8 cellular contexts compared by ENCODE assay signal in genomic region chr12:106226884-106227640, GRCh38. TPM values are rescaled to one million over a fixed set of nuclear protein-coding genes. Genes with fewer than 3 reads are reported as not detected.
A peak's percentile ranks its signal among the peaks of the same experiment; 100 is the strongest.
DNase-seq lines count a peak whose midpoint lies in the region; ATAC-seq and TF ChIP-seq lines count a peak whose summit lies in the region.

No MANE protein-coding gene starts in this region.

- H3K4me3 Mint-ChIP-seq in CD8-positive, alpha-beta T cell, result peak overlapping the region; percentile 37
- no peak overlapping the region for H3K4me3 Mint-ChIP-seq in activated T-helper 1 cell treated with anti-CD3 and anti-CD28 coated beads, Interleukin-12 subunit alpha, Interleukin-12 subunit beta, Interleukin-2, Interleukin-4 antibody, amounts not matched to agents 30 ng/mL and 10 ng/mL and 1 ng/mL, durations not matched to agents 14 hours and 24 hours and 36 hours
- no peak overlapping the region for H3K4me3 Mint-ChIP-seq in progenitor cell of endocrine pancreas (ENCODE audit: low read depth)

- H3F3A ChIP-seq in GM23248 (ENCODE audit: insufficient read depth), result 0 out of 2 replicates have a peak, but pooled peaks cover 4% of the 10 kb centered on the region

- DNase-seq in CD8-positive, alpha-beta T cell, result peak in 4 of 7 experiments; percentile 27 to 59 (median 36)
- DNase-seq in GM23248 (peak; percentile 79), NCI-H2196 (lab: John Stamatoyannopoulos, UW; ENCODE audit: unreplicated experiment) (peak; percentile 53), globus pallidus (ENCODE audit: low spot score) (peak; percentile 65), progenitor cell of endocrine pancreas (ENCODE audit: low spot score, unreplicated experiment) (no peak)
- peak; percentile 5 for DNase-seq in activated T-helper 1 cell treated with anti-CD3 and anti-CD28 coated beads, Interleukin-12 subunit alpha, Interleukin-12 subunit beta, Interleukin-2, Interleukin-4 antibody, amounts not matched to agents 30 ng/mL and 10 ng/mL and 1 ng/mL, durations not matched to agents 14 hours and 24 hours and 36 hours (ENCODE audit: low spot score)

- H3K4me1 ChIP-seq in CD8-positive, alpha-beta T cell (ENCODE audit: insufficient read depth, low read length), result peaks cover 18% of the 10 kb centered on the region
- peaks cover 11% of the 10 kb centered on the region for H3K4me1 ChIP-seq in GM23248 (ENCODE audit: insufficient read depth)

- H2AFZ ChIP-seq in GM23248, result peak overlapping the region; percentile 69

- peaks cover 17% of the 10 kb centered on the region for H3K4me1 Mint-ChIP-seq in CD8-positive, alpha-beta T cell (ENCODE audit: low read depth)
- H3K4me1 Mint-ChIP-seq in activated T-helper 1 cell treated with anti-CD3 and anti-CD28 coated beads, Interleukin-12 subunit alpha, Interleukin-12 subunit beta, Interleukin-2, Interleukin-4 antibody, amounts not matched to agents 30 ng/mL and 10 ng/mL and 1 ng/mL, durations not matched to agents 14 hours and 24 hours and 36 hours (ENCODE audit: low read depth), result peaks cover 21% of the 10 kb centered on the region
- H3K4me1 Mint-ChIP-seq in progenitor cell of endocrine pancreas (ENCODE audit: low read depth), result no peaks in the 10 kb centered on the region

- CTCF ChIA-PET in CD8-positive, alpha-beta T cell (lab: Charles Lee), result interaction anchor here (0.7 to 5.2 kb wide), 43 partner anchors 8 to 1094 kb away, joined by 3 to 81 read pairs (median 5); partner anchors contain the start of gene POLR3B

- peak; percentile 95 for TF ChIP-seq CTCF in CD8-positive, alpha-beta T cell (IDR thresholded peaks at IDR 0.05)
- peak; percentile 74 for TF ChIP-seq CTCF in progenitor cell of endocrine pancreas (IDR thresholded peaks at IDR 0.05; ENCODE audit: unreplicated experiment)

- peak overlapping the region; percentile 74 for H3K27ac ChIP-seq in CD8-positive, alpha-beta T cell (ENCODE audit: low read depth, low read length)
- peak overlapping the region; percentile 11; the same call in 1 of the 2 replicates for H3K27ac ChIP-seq in GM23248

- peak overlapping the region; percentile 45 for H3K9ac ChIP-seq in GM23248

- no peaks in the 10 kb centered on the region for H4K20me1 ChIP-seq in GM23248 (ENCODE audit: insufficient read depth)

- H3K79me2 ChIP-seq in GM23248 (ENCODE audit: insufficient read depth), result no peaks in the 10 kb centered on the region

- peak overlapping the region; percentile 94 for H3K27ac Mint-ChIP-seq in CD8-positive, alpha-beta T cell
- no peak overlapping the region for H3K27ac Mint-ChIP-seq in activated T-helper 1 cell treated with anti-CD3 and anti-CD28 coated beads, Interleukin-12 subunit alpha, Interleukin-12 subunit beta, Interleukin-2, Interleukin-4 antibody, amounts not matched to agents 30 ng/mL and 10 ng/mL and 1 ng/mL, durations not matched to agents 14 hours and 24 hours and 36 hours
- no peak overlapping the region for H3K27ac Mint-ChIP-seq in progenitor cell of endocrine pancreas

- intact Hi-C loops in CD8-positive, alpha-beta T cell (cut with DNase I, micrococcal nuclease), result loop anchor here (1.0 to 10.0 kb wide), 9 partner anchors 20 to 865 kb away; partner anchors contain the start of genes POLR3B (in 2 of the 2), CRY1 (in 1 of the 2) and TCP11L2 (in 1 of the 2)
- intact Hi-C loops in activated T-helper 1 cell treated with anti-CD3 and anti-CD28 coated beads, Interleukin-12 subunit alpha, Interleukin-12 subunit beta, Interleukin-2, Interleukin-4 antibody, amounts not matched to agents 30 ng/mL and 10 ng/mL and 1 ng/mL, durations not matched to agents 14 hours and 24 hours and 36 hours (cut with micrococcal nuclease), result loop anchor here (1.0 to 5.0 kb wide), 5 partner anchors 20 to 690 kb away; partner anchors contain the start of genes POLR3B and TCP11L2

- H3K9me3 ChIP-seq in CD8-positive, alpha-beta T cell (ENCODE audit: low read length), result no peaks in the 10 kb centered on the region
- H3K9me3 ChIP-seq in GM23248 (ENCODE audit: low read depth), result no peaks in the 10 kb centered on the region

- no peaks in the 10 kb centered on the region for H3K36me3 Mint-ChIP-seq in CD8-positive, alpha-beta T cell
- H3K36me3 Mint-ChIP-seq in activated T-helper 1 cell treated with anti-CD3 and anti-CD28 coated beads, Interleukin-12 subunit alpha, Interleukin-12 subunit beta, Interleukin-2, Interleukin-4 antibody, amounts not matched to agents 30 ng/mL and 10 ng/mL and 1 ng/mL, durations not matched to agents 14 hours and 24 hours and 36 hours (ENCODE audit: low read depth), result no peaks in the 10 kb centered on the region
- no peaks in the 10 kb centered on the region for H3K36me3 Mint-ChIP-seq in progenitor cell of endocrine pancreas (ENCODE audit: insufficient read depth)

- H3K4me3 ChIP-seq in CD8-positive, alpha-beta T cell (ENCODE audit: low read depth, low read length), result no peak overlapping the region
- H3K4me3 ChIP-seq in GM23248, result no peak overlapping the region

- no peaks in the 10 kb centered on the region for H3K27me3 ChIP-seq in CD8-positive, alpha-beta T cell (ENCODE audit: insufficient read depth, low read length)
- no peaks in the 10 kb centered on the region for H3K27me3 ChIP-seq in GM23248 (replicated peaks; ENCODE audit: insufficient read depth)

- H3K9me2 ChIP-seq in GM23248 (ENCODE audit: insufficient read depth), result no peaks in the 10 kb centered on the region

- in situ Hi-C loops in GM23248 (cut with MboI), result no loop called here

- H3K36me3 ChIP-seq in CD8-positive, alpha-beta T cell (ENCODE audit: insufficient read depth, low read length), result no peaks in the 10 kb centered on the region
- no peaks in the 10 kb centered on the region for H3K36me3 ChIP-seq in GM23248 (ENCODE audit: low read depth)

- H3K9me3 Mint-ChIP-seq in CD8-positive, alpha-beta T cell, result no peaks in the 10 kb centered on the region
- H3K9me3 Mint-ChIP-seq in activated T-helper 1 cell treated with anti-CD3 and anti-CD28 coated beads, Interleukin-12 subunit alpha, Interleukin-12 subunit beta, Interleukin-2, Interleukin-4 antibody, amounts not matched to agents 30 ng/mL and 10 ng/mL and 1 ng/mL, durations not matched to agents 14 hours and 24 hours and 36 hours, result no peaks in the 10 kb centered on the region
- no peaks in the 10 kb centered on the region for H3K9me3 Mint-ChIP-seq in progenitor cell of endocrine pancreas (ENCODE audit: low read depth)

- WGBS in GM23248 (ENCODE audit: low coverage in 1 of 2, low lambda C conversion rate in 2 of 2, missing lambda C conversion rate in 2 of 2), 2 experiments, result 32 to 36% methylated on average over 11 of the region's 11 CpGs

- POLR2A ChIA-PET in CD8-positive, alpha-beta T cell (lab: Charles Lee), result interaction anchor here (0.8 to 3.1 kb wide), 14 partner anchors 11 to 131 kb away, joined by 3 to 22 read pairs (median 4); partner anchors contain the start of genes CKAP4, POLR3B and TCP11L2

- ATAC-seq in CD8-positive, alpha-beta T cell, result peak; percentile 43
- ATAC-seq in HG02588 (IDR thresholded peaks at IDR 0.05; ENCODE audit: unreplicated experiment) (no peak), GM21825 (IDR thresholded peaks at IDR 0.05; ENCODE audit: unreplicated experiment) (no peak)

- H3K4me2 ChIP-seq in GM23248 (ENCODE audit: unreplicated experiment), result peak overlapping the region; percentile 44

- H3K27me3 Mint-ChIP-seq in CD8-positive, alpha-beta T cell (ENCODE audit: low read depth), result no peaks in the 10 kb centered on the region
- H3K27me3 Mint-ChIP-seq in activated T-helper 1 cell treated with anti-CD3 and anti-CD28 coated beads, Interleukin-12 subunit alpha, Interleukin-12 subunit beta, Interleukin-2, Interleukin-4 antibody, amounts not matched to agents 30 ng/mL and 10 ng/mL and 1 ng/mL, durations not matched to agents 14 hours and 24 hours and 36 hours (ENCODE audit: insufficient read depth), result peaks cover 2% of the 10 kb centered on the region
- H3K27me3 Mint-ChIP-seq in progenitor cell of endocrine pancreas, result peaks cover 19% of the 10 kb centered on the region

RNA-seq across cellular contexts. Expression of gene CKAP4, which starts 20.8 kb away (rescaled TPM):
- 10 to 100 TPM; 19.3 to 19.7 TPM for total RNA-seq in CD8-positive, alpha-beta T cell
- 210 and 219 TPM in 2 replicates for total RNA-seq in GM23248 (2014; rRNA removed; shearing (Covaris generic))
- 318 and 335 TPM in 2 replicates for polyA plus RNA-seq in GM23248 (2016; fragmentation: Nextera tagmentation; extraction: Ambion mirVana)
- total RNA-seq in activated T-helper 1 cell treated with anti-CD3 and anti-CD28 coated beads, Interleukin-12 subunit alpha, Interleukin-12 subunit beta, Interleukin-2, Interleukin-4 antibody, amounts not matched to agents 30 ng/mL and 10 ng/mL and 1 ng/mL, durations not matched to agents 14 hours and 24 hours and 36 hours, result 4.8 and 5.1 TPM in 2 replicates
- total RNA-seq in progenitor cell of endocrine pancreas, result 102 and 107 TPM in 2 replicates
